In genomic region chr10:92756233-92757065, GRCh38 we compare ENCODE assay signal across 7 cellular contexts.
DNase-seq lines count a peak whose midpoint lies in the region; ATAC-seq and TF ChIP-seq lines count a peak whose summit lies in the region.

No MANE protein-coding gene starts in this region.

- H3K9me3 ChIP-seq in MM.1S (replicated peaks; ENCODE audit: insufficient read depth, low read length) (no peaks in the 10 kb centered on the region), gastrocnemius medialis (no peaks in the 10 kb centered on the region)

- in situ Hi-C loops in gastrocnemius medialis (cut with MboI; ENCODE audit: low sequenced_read_pairs in 4 of 4): no loop called here

- no peak overlapping the region for H3K27ac Mint-ChIP-seq in effector memory CD8-positive, alpha-beta T cell

- H2AFZ ChIP-seq in MM.1S (ENCODE audit: low read length): peak overlapping the region; percentile 6; the same call in 1 of the 2 replicates

- TF ChIP-seq CTCF in MM.1S (IDR thresholded peaks at IDR 0.05; ENCODE audit: low read length): no peak
- TF ChIP-seq CTCF in gastrocnemius medialis (IDR thresholded peaks at IDR 0.05 in 4 of 5, conservative IDR thresholded peaks at IDR 0.05 in 1 of 5): no peak

- CTCF ChIA-PET in HEK293T (lab: Yijun Ruan, JAX): interaction anchor here (0.6 to 1.4 kb wide), 3 partner anchors 17 to 182 kb away, joined by 3 read pairs; partner anchors contain the start of gene IDE

- H3K27me3 Mint-ChIP-seq in effector memory CD8-positive, alpha-beta T cell: peaks cover 0 to 5% of the 10 kb centered on the region in 2 donors

- ATAC-seq in GM18867 (IDR thresholded peaks at IDR 0.05; ENCODE audit: unreplicated experiment) (peak; percentile 84), gastrocnemius medialis (peak in 1 of 2 donors; percentile 51)
- peak; percentile 32 for ATAC-seq in effector memory CD8-positive, alpha-beta T cell (replicated peaks)

- H3K4me1 ChIP-seq in MM.1S (ENCODE audit: low read length): peaks cover 52% of the 10 kb centered on the region
- H3K4me1 ChIP-seq in gastrocnemius medialis: peaks cover 15 to 17% of the 10 kb centered on the region in 2 donors

- H3F3A ChIP-seq in MM.1S (ENCODE audit: insufficient read depth, low read length): peaks cover 37% of the 10 kb centered on the region

- no peaks in the 10 kb centered on the region for H4K20me1 ChIP-seq in MM.1S (ENCODE audit: insufficient read depth, low read length)

- H3K9me3 Mint-ChIP-seq in effector memory CD8-positive, alpha-beta T cell: no peaks in the 10 kb centered on the region

- TF ChIP-seq POLR2A in gastrocnemius medialis (IDR thresholded peaks at IDR 0.05): no peak

- H3K4me2 ChIP-seq in MM.1S (ENCODE audit: low read depth, low read length): peak overlapping the region; percentile 76

- no peak overlapping the region for H3K4me3 Mint-ChIP-seq in effector memory CD8-positive, alpha-beta T cell

- intact Hi-C loops in gastrocnemius medialis (cut with DNase I; ENCODE audit: low total_unique reads): no loop called here

- peak overlapping the region; percentile 34; the same call in 1 of the 2 replicates for H3K4me3 ChIP-seq in MM.1S (ENCODE audit: low read length)
- H3K4me3 ChIP-seq in gastrocnemius medialis: no peak overlapping the region

- H3K27me3 ChIP-seq in MM.1S (replicated peaks; ENCODE audit: insufficient read depth, low read length) (peaks cover under 1% of the 10 kb centered on the region; the same call in 1 of the 2 replicates), gastrocnemius medialis (no peaks in the 10 kb centered on the region)

- no peaks in the 10 kb centered on the region for H3K79me2 ChIP-seq in MM.1S (ENCODE audit: low read length)

- H3K36me3 Mint-ChIP-seq in effector memory CD8-positive, alpha-beta T cell (ENCODE audit: insufficient read depth): no peaks in the 10 kb centered on the region

- H3K9me2 ChIP-seq in MM.1S (replicated peaks; ENCODE audit: insufficient read depth, low read length): no peaks in the 10 kb centered on the region

- peaks cover 0 to 3% of the 10 kb centered on the region in 2 donors for H3K4me1 Mint-ChIP-seq in effector memory CD8-positive, alpha-beta T cell (ENCODE audit: low read depth in 2 of 2)

- peak; percentile 45 for DNase-seq in HEK293T (ENCODE audit: extremely low spot score)
- peak; percentile 87 for DNase-seq in MM.1S
- DNase-seq in effector memory CD8-positive, alpha-beta T cell: no peak
- DNase-seq in gastrocnemius medialis: no peak
- no peak for DNase-seq in NCI-H2171 treated with DMSO at 0.1 percent for 48 hours (lab: John Stamatoyannopoulos, UW)
- DNase-seq in HPDE6-E6E7 (ENCODE audit: extremely low spot score): no peak

- POLR2A ChIA-PET in HEK293T (lab: Yijun Ruan, JAX): no interaction called here

- H3K36me3 ChIP-seq in MM.1S (replicated peaks; ENCODE audit: insufficient read depth, low read length): no peaks in the 10 kb centered on the region
- H3K36me3 ChIP-seq in gastrocnemius medialis: no peaks in the 10 kb centered on the region

- H3K27ac ChIP-seq in MM.1S (ENCODE audit: low read length) (peak overlapping the region; percentile 85), gastrocnemius medialis (peak overlapping the region; percentile 47 to 67 (median 59))

- peak overlapping the region; percentile 37; the same call in 1 of the 2 replicates for H3K9ac ChIP-seq in MM.1S (ENCODE audit: low read length)

TF ChIP-seq in HEK293T, 16 proteins besides CTCF, POLR2A, EP300 and RAD21:
- TF ChIP-seq FOXK2 (IDR thresholded peaks at IDR 0.05) (no peak), SUZ12 (IDR thresholded peaks at IDR 0.05) (no peak), NFRKB (IDR thresholded peaks at IDR 0.05) (no peak), ELF4 (IDR thresholded peaks at IDR 0.05) (no peak), LEF1 (IDR thresholded peaks at IDR 0.05; ENCODE audit: borderline replicate concordance) (no peak), HDGF (IDR thresholded peaks at IDR 0.05; ENCODE audit: borderline replicate concordance) (no peak), ZNF384 (IDR thresholded peaks at IDR 0.05) (no peak), FOXM1 (IDR thresholded peaks at IDR 0.05; ENCODE audit: borderline replicate concordance) (no peak), TARDBP (IDR thresholded peaks at IDR 0.05) (no peak)
TF ChIP-seq in HEK293T: peak in this region for 0.

Comparison
In these comparisons a context has a peak if more than half of its experiments do, and no peak if none do; other contexts are left out.
1. DNase-seq: peak in HEK293T (single experiment) and MM.1S (single experiment); none in effector memory CD8-positive, alpha-beta T cell (0 of 3), gastrocnemius medialis (0 of 2), NCI-H2171 treated with DMSO at 0.1 percent for 48 hours (single experiment) and HPDE6-E6E7 (single experiment).